Comparison of ENCODE assay signal across 1 cellular context in the genomic region with DNA sequence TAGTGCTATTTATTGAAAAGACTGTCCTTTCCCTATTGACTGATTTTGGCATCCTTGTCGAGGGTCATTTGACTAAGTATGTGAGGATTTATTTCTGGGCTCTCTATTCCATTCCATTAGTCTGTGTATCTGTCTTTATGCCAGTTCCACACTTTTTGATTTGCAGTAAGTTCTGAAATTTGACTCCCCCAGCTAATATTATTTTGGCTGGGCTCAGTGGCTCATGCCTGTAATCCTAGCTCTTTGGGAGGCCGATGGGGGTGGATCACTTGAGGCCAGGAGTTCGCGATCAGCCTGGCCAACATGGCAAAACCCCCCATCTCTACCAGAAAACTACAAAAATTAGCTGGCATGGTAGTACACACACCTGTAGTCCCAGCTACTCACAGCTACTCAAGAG.
TF ChIP-seq lines count a peak whose summit lies in the region.

No MANE protein-coding gene starts in this region.

TF ChIP-seq in HepG2, 621 proteins besides CTCF, POLR2A, EP300 and RAD21 (continued from another document):
- TF ChIP-seq, protein P1, sequence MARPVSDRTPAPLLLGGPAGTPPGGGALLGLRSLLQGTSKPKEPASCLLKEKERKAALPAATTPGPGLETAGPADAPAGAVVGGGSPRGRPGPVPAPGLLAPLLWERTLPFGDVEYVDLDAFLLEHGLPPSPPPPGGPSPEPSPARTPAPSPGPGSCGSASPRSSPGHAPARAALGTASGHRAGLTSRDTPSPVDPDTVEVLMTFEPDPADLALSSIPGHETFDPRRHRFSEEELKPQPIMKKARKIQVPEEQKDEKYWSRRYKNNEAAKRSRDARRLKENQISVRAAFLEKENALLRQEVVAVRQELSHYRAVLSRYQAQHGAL (CRISPR knock-in tag; IDR thresholded peaks at IDR 0.05; ENCODE audit: not compliant biosample characterization), result no peak
- TF ChIP-seq ZSCAN21 (CRISPR knock-in tag; IDR thresholded peaks at IDR 0.05; ENCODE audit: borderline replicate concordance), result no peak
- TF ChIP-seq, protein P2, sequence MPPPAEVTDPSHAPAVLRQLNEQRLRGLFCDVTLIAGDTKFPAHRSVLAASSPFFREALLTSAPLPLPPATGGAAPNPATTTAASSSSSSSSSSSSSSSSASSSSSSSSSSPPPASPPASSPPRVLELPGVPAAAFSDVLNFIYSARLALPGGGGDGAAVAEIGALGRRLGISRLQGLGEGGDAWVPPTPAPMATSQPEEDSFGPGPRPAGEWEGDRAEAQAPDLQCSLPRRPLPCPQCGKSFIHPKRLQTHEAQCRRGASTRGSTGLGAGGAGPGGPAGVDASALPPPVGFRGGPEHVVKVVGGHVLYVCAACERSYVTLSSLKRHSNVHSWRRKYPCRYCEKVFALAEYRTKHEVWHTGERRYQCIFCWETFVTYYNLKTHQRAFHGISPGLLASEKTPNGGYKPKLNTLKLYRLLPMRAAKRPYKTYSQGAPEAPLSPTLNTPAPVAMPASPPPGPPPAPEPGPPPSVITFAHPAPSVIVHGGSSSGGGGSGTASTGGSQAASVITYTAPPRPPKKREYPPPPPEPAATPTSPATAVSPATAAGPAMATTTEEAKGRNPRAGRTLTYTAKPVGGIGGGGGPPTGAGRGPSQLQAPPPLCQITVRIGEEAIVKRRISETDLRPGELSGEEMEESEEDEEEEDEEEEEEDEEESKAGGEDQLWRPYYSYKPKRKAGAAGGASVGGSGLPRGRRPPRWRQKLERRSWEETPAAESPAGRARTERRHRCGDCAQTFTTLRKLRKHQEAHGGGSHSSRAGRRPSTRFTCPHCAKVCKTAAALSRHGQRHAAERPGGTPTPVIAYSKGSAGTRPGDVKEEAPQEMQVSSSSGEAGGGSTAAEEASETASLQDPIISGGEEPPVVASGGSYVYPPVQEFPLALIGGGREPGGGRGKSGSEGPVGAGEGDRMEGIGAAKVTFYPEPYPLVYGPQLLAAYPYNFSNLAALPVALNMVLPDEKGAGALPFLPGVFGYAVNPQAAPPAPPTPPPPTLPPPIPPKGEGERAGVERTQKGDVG (CRISPR knock-in tag; IDR thresholded peaks at IDR 0.05; ENCODE audit: borderline replicate concordance), result no peak
- TF ChIP-seq, protein P3, sequence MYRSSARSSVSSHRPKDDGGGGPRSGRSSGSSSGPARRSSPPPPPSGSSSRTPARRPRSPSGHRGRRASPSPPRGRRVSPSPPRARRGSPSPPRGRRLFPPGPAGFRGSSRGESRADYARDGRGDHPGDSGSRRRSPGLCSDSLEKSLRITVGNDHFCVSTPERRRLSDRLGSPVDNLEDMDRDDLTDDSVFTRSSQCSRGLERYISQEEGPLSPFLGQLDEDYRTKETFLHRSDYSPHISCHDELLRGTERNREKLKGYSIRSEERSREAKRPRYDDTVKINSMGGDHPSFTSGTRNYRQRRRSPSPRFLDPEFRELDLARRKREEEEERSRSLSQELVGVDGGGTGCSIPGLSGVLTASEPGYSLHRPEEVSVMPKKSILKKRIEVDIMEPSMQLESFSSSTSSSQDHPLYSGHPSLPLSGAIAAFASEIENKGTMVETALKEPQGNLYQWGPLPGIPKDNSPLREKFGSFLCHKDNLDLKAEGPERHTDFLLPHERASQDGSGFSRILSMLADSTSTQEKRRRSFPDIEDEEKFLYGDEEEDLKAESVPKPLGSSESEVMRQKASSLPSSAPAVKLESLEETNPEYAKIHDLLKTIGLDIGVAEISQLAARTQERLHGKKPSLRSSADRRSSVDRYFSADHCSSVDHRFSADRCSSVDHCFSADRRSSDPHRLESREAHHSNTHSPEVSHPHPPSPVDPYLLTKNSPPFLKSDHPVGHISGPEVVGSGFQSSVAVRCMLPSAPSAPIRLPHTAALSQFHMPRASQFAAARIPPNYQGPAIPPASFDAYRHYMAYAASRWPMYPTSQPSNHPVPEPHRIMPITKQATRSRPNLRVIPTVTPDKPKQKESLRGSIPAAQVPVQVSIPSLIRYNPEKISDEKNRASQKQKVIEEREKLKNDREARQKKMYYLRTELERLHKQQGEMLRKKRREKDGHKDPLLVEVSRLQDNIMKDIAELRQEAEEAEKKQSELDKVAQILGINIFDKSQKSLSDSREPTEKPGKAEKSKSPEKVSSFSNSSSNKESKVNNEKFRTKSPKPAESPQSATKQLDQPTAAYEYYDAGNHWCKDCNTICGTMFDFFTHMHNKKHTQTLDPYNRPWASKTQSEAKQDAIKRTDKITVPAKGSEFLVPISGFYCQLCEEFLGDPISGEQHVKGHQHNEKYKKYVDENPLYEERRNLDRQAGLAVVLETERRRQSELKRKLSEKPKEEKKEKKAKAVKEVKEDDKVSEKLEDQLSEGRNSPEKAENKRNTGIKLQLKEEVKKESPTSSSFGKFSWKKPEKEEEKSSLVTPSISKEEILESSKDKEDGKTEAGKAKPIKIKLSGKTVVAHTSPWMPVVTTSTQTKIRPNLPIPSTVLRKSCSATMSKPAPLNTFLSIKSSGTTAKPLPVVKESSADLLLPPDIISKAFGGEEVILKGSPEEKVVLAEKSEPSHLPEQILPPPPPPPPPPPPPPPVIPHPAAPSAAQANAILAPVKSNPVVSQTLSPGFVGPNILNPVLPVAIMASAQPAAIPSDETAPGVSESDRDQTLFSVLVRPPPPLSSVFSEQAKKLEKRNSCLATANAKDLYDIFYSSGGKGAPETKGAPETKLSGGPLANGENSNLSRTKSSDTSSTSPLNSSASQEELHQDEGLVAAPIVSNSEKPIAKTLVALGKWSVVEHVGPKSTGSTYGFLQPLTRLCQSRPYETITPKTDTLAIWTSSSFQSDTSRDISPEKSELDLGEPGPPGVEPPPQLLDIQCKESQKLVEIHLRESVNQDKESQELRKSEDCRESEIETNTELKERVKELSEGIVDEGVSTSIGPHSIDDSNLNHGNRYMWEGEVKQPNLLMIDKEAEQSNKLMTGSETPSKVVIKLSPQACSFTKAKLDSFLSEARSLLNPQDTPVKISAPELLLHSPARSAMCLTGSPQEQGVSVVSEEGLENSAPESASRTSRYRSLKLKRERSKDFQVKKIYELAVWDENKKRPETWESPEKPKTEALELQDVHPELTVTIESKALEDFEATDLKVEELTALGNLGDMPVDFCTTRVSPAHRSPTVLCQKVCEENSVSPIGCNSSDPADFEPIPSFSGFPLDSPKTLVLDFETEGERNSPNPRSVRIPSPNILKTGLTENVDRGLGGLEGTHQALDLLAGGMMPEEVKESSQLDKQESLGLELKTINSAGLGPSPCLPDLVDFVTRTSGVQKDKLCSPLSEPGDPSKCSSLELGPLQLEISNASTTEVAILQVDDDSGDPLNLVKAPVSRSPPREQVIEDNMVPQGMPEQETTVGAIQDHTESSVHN (CRISPR knock-in tag; IDR thresholded peaks at IDR 0.05), result no peak
